Comparison of ENCODE assay signal across 20 cellular contexts in genomic region chr7:124908258-124908657, GRCh38. TPM values are rescaled to one million over a fixed set of nuclear protein-coding genes. Genes with fewer than 3 reads are reported as not detected.
A peak's percentile ranks its signal among the peaks of the same experiment; 100 is the strongest.
DNase-seq lines count a peak whose midpoint lies in the region; ATAC-seq, FAIRE-seq and TF ChIP-seq lines count a peak whose summit lies in the region.
"Had no signal": no experiment of that assay in that cellular context is flagged by ENCODE, and none has a peak within 500 bp of the region (broad histone marks: within the 10 kb centered on the region; RNA-seq: fewer than 3 reads in every experiment).

No MANE protein-coding gene starts in this region.

- no peak for ATAC-seq in HG02981 (IDR thresholded peaks at IDR 0.05; ENCODE audit: unreplicated experiment)
- no peak for ATAC-seq in GM19397 (IDR thresholded peaks at IDR 0.05; ENCODE audit: unreplicated experiment)

- DNase-seq in GM23248, result peak; percentile 14
- DNase-seq in LHCN-M2 (ENCODE audit: low read depth), result peak; percentile 22
- peak; percentile 5 for DNase-seq in astrocyte of the cerebellum (ENCODE audit: low read depth)
- peak; percentile 55 for DNase-seq in iris pigment epithelial cell (ENCODE audit: low read depth)
- no peak for DNase-seq in left ventricle myocardium inferior
- no peak for DNase-seq in GM12891 (ENCODE audit: insufficient read length, low spot score)
- DNase-seq: C1 segment of cervical spinal cord, DMS79, GOT3, Kasumi-1, NCI-H1092 treated with DMSO at 0.1 percent for 48 hours, NCI-H2081 treated with DMSO at 0.1 percent for 48 hours, NCI-H524 treated with DMSO at 0.1 percent for 48 hours, PC-9, SIG-M5 had no signal

- H3K36me3 ChIP-seq in GM23248 (ENCODE audit: low read depth) (peaks cover 7% of the 10 kb centered on the region; the same call in 1 of the 2 replicates), left ventricle myocardium inferior (peaks cover 4% of the 10 kb centered on the region)

- TF ChIP-seq CTCF in astrocyte of the cerebellum (IDR thresholded peaks at IDR 0.05; ENCODE audit: low read depth, low read length, missing control alignments) (no peak), left ventricle myocardium inferior (IDR thresholded peaks at IDR 0.05; ENCODE audit: borderline replicate concordance) (no peak)

- no peaks in the 10 kb centered on the region for H3K9me3 ChIP-seq in GM23248 (ENCODE audit: low read depth)
- H3K9me3 ChIP-seq in left ventricle myocardium inferior (replicated peaks), result peaks cover 5% of the 10 kb centered on the region

- H4K20me1 ChIP-seq in GM23248 (ENCODE audit: insufficient read depth), result no peaks in the 10 kb centered on the region

- FAIRE-seq in GM12891 (lab: Jason Lieb, UNC), result no peak
- FAIRE-seq: D721Med, G401.6 had no signal

- no peak overlapping the region for H3K27ac ChIP-seq in GM23248
- H3K27ac ChIP-seq in left ventricle myocardium inferior (replicated peaks), result no peak overlapping the region
- H3K27ac ChIP-seq: PC-9, RWPE1 had no signal

- TF ChIP-seq POLR2A in GM12891 (IDR thresholded peaks at IDR 0.05; ENCODE audit: low read depth, low read length), result no peak

- H3K27me3 ChIP-seq in GM23248 (replicated peaks; ENCODE audit: insufficient read depth) (no peaks in the 10 kb centered on the region), left ventricle myocardium inferior (ENCODE audit: low read depth) (no peaks in the 10 kb centered on the region)

- H3K9me2 ChIP-seq in GM23248 (ENCODE audit: insufficient read depth), result no peaks in the 10 kb centered on the region

- H3K4me1 ChIP-seq in GM23248 (ENCODE audit: insufficient read depth) (peaks cover 6% of the 10 kb centered on the region; the same call in 1 of the 2 replicates), left ventricle myocardium inferior (peaks cover 38% of the 10 kb centered on the region)

- H3F3A ChIP-seq in GM23248 (ENCODE audit: insufficient read depth), result no peaks in the 10 kb centered on the region

- no peak overlapping the region for H3K9ac ChIP-seq in GM23248

- H2AFZ ChIP-seq in GM23248, result no peak overlapping the region
- H2AFZ ChIP-seq: PC-9 had no signal

- no peak overlapping the region for H3K4me2 ChIP-seq in GM23248 (ENCODE audit: unreplicated experiment)
- H3K4me2 ChIP-seq: PC-9 had no signal

- in situ Hi-C loops in GM23248 (cut with MboI) (no loop called here), astrocyte of the cerebellum (cut with HindIII; ENCODE audit: low sequenced_read_pairs) (no loop called here)

- H3K79me2 ChIP-seq in GM23248 (ENCODE audit: insufficient read depth), result peaks cover 44% of the 10 kb centered on the region

- intact Hi-C loops in left ventricle myocardium inferior (cut with micrococcal nuclease), result no loop called here

- H3K4me3 ChIP-seq in GM23248, result no peak overlapping the region
- no peak overlapping the region for H3K4me3 ChIP-seq in astrocyte of the cerebellum (ENCODE audit: low read depth, low read length)
- no peak overlapping the region for H3K4me3 ChIP-seq in left ventricle myocardium inferior
- H3K4me3 ChIP-seq: PC-9 had no signal

TF ChIP-seq in GM12891, 5 proteins besides CTCF, POLR2A, EP300 and RAD21:
- no peak for TF ChIP-seq PAX5 (IDR thresholded peaks at IDR 0.05; ENCODE audit: insufficient read depth, low read length, severe bottlenecking)
- TF ChIP-seq POU2F2 (IDR thresholded peaks at IDR 0.05; ENCODE audit: low read depth, low read length), result no peak
- no peak for TF ChIP-seq POLR2AphosphoS5 (IDR thresholded peaks at IDR 0.05; ENCODE audit: low read depth, low read length)
- TF ChIP-seq SPI1 (IDR thresholded peaks at IDR 0.05; ENCODE audit: low read depth, low read length), result no peak
- TF ChIP-seq TAF1 (IDR thresholded peaks at IDR 0.05; ENCODE audit: low read depth, low read length), result no peak

RNA-seq across cellular contexts. Expression of gene POT1, which starts 21.4 kb away (rescaled TPM):
- total RNA-seq in GM23248 (2014; rRNA removed; shearing (Covaris generic)), result 13.5 and 15.8 TPM in 2 replicates
- 12.5 and 14.7 TPM in 2 replicates for polyA plus RNA-seq in GM23248 (2016; fragmentation: Nextera tagmentation; extraction: Ambion mirVana)
- total RNA-seq in LHCN-M2 (2014; rRNA removed) (28.9 and 31.2 TPM in 2 replicates), left ventricle myocardium inferior (14.3 TPM)
- 8.6 TPM for polyA plus RNA-seq in LHCN-M2 (2012)
- 24.8 TPM for polyA plus RNA-seq in GM12891 (2012; ENCODE audit: low read depth, missing spikeins)

Comparison
In these comparisons a context has a peak if more than half of its experiments do, and no peak if none do; other contexts are left out.
1. DNase-seq: peak in GM23248 (single experiment), LHCN-M2 (single experiment), astrocyte of the cerebellum (single experiment) and iris pigment epithelial cell (single experiment); none in left ventricle myocardium inferior (single experiment) and GM12891 (single experiment).